18 cellular contexts compared by ENCODE assay signal in genomic region chr4:120554086-120554485, GRCh38.
"Had no signal": no experiment of that assay in that cellular context is flagged by ENCODE, and none has a peak within 500 bp of the region (broad histone marks: within the 10 kb centered on the region; RNA-seq: fewer than 3 reads in every experiment).

No MANE protein-coding gene starts in this region.

- H3K79me2 ChIP-seq: hepatocyte had no signal

- ATAC-seq: foreskin keratinocyte, gastroesophageal sphincter, heart left ventricle, left cardiac atrium, left lung, left ventricle myocardium superior, lower lobe of right lung had no signal

- H3K36me3 ChIP-seq: colonic mucosa, esophagus muscularis mucosa, gastroesophageal sphincter, heart left ventricle, left lung, lower lobe of right lung had no signal

- H3K4me3 ChIP-seq: colonic mucosa, dorsolateral prefrontal cortex, esophagus muscularis mucosa, gastroesophageal sphincter, heart left ventricle, hepatocyte, left lung, lower lobe of right lung had no signal

- H3K4me3 Mint-ChIP-seq: naive B cell had no signal

- DNase-seq: colonic mucosa; dermis blood vessel endothelial cell; dorsolateral prefrontal cortex; effector CD4-positive, alpha-beta T cell; effector memory CD4-positive, alpha-beta T cell; foreskin keratinocyte; heart left ventricle; hypothalamus; left cardiac atrium; left lung; left ventricle myocardium superior; lower lobe of right lung; mesenchymal stem cell; midbrain; naive B cell had no signal

- H2AFZ ChIP-seq: hepatocyte had no signal

- H3K36me3 Mint-ChIP-seq: naive B cell had no signal

- H3K4me1 Mint-ChIP-seq: naive B cell had no signal

- H3K4me1 ChIP-seq: colonic mucosa, esophagus muscularis mucosa, foreskin keratinocyte, left lung, lower lobe of right lung had no signal

- H3K27ac ChIP-seq: colonic mucosa, dorsolateral prefrontal cortex, esophagus muscularis mucosa, foreskin keratinocyte, gastroesophageal sphincter, heart left ventricle, hepatocyte, left lung, lower lobe of right lung had no signal

- H3K4me2 ChIP-seq: hepatocyte had no signal

- H3K27me3 ChIP-seq: colonic mucosa, dorsolateral prefrontal cortex, esophagus muscularis mucosa, foreskin keratinocyte, gastroesophageal sphincter, heart left ventricle, hepatocyte, left lung had no signal

- H3K27me3 Mint-ChIP-seq: naive B cell had no signal

- H3K27ac Mint-ChIP-seq: naive B cell had no signal

- H3K9me3 ChIP-seq: colonic mucosa, esophagus muscularis mucosa, gastroesophageal sphincter, heart left ventricle, lower lobe of right lung had no signal
